12 cellular contexts compared by ENCODE assay signal in the genomic region with DNA sequence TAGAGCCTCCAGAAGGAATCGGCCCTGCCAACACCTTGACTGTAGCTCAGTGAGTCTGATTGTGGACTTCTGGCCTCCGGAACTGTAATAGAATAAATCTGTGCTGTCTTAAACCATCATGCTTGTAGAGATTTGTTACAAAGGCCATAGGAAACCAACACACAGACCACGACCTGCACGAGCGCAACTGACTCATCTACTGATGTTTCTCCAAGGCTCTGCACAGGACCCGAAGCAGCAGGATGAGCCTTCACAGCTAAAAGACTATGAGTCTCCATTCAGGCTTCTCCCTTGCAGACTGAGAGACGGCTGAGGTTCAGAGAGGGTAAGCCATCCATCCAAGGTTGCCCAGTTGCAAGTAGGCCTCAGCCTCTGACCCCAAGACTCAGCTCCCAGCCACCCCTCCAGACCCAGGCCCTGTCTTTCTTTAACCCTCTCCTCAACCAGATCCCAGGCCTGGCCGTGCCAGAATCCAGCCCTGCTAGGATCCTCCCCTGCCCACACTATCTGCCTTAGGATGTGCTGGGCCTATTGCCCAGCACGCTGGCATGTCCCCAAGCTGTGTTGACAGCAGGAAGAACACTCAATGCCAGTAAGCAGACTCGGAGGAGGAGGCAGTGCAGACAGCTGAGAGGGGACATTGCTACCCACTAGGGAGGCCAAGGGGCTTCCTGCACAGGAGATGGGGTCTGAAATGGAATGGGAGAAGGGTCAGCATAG.
A peak's percentile ranks its signal among the peaks of the same experiment; 100 is the strongest.
DNase-seq lines count a peak whose midpoint lies in the region; ATAC-seq and TF ChIP-seq lines count a peak whose summit lies in the region.
"Had no signal": no experiment of that assay in that cellular context is flagged by ENCODE, and none has a peak within 500 bp of the region (broad histone marks: within the 10 kb centered on the region; RNA-seq: fewer than 3 reads in every experiment).

No MANE protein-coding gene starts in this region.

- no peak overlapping the region for H3K4me3 ChIP-seq in tibial artery
- H3K4me3 ChIP-seq: A549 had no signal

- H3K27ac ChIP-seq in caudate nucleus (ENCODE audit: low read depth, low read length): no peak overlapping the region
- H3K27ac ChIP-seq in tibial artery: no peak overlapping the region
- H3K27ac ChIP-seq: A549, WERI-Rb-1 had no signal

- no peak overlapping the region for H3K27ac Mint-ChIP-seq in osteocyte (ENCODE audit: unreplicated experiment)
- H3K27ac Mint-ChIP-seq: activated naive CD8-positive, alpha-beta T cell had no signal

- ATAC-seq in Right ventricle myocardium superior (ENCODE audit: poor library complexity): peak; percentile 96
- ATAC-seq: A549; naive thymus-derived CD4-positive, alpha-beta T cell had no signal

- H3K9me3 ChIP-seq in tibial artery: no peaks in the 10 kb centered on the region
- H3K9me3 ChIP-seq: A549 had no signal

- no peaks in the 10 kb centered on the region for H3K27me3 ChIP-seq in tibial artery

- no peaks in the 10 kb centered on the region for H3K27me3 Mint-ChIP-seq in osteocyte (ENCODE audit: unreplicated experiment)

- intact Hi-C loops in Right ventricle myocardium superior (cut with DNase I) (no loop called here), cardiac septum (cut with DNase I) (loop anchor here (2.0 to 5.0 kb wide), 2 partner anchors 70 to 84 kb away; no protein-coding TSS in a partner anchor), tibial artery (cut with DNase I; ENCODE audit: low total_unique reads) (no loop called here)

- no peak for TF ChIP-seq CTCF in tibial artery (IDR thresholded peaks at IDR 0.05)
- no peak for TF ChIP-seq CTCF in osteocyte (IDR thresholded peaks at IDR 0.05)

- no peaks in the 10 kb centered on the region for H3K9me3 Mint-ChIP-seq in osteocyte (ENCODE audit: unreplicated experiment)

- no peaks in the 10 kb centered on the region for H3K4me1 Mint-ChIP-seq in osteocyte (ENCODE audit: unreplicated experiment)
- H3K4me1 Mint-ChIP-seq: naive thymus-derived CD4-positive, alpha-beta T cell had no signal

- DNase-seq in Right ventricle myocardium superior (peak; percentile 86), cardiac septum (ENCODE audit: low spot score) (no peak), caudate nucleus (lab: John Stamatoyannopoulos, UW) (peak in 51 of 61 donors; percentile 7 to 70 (median 43)), medulla oblongata (ENCODE audit: extremely low spot score) (peak; percentile 83), tibial artery (peak; percentile 55 to 69), osteocyte (ENCODE audit: extremely low spot score, unreplicated experiment) (no peak), iPS-NIHi7 (ENCODE audit: extremely low spot score) (no peak)
- no peak for DNase-seq in stimulated activated CD4-positive, alpha-beta T cell treated with anti-CD3 and anti-CD28 coated beads, Interleukin-4, amount 100 ng/mL, for 4 hours
- DNase-seq: naive thymus-derived CD4-positive, alpha-beta T cell; WERI-Rb-1 had no signal

- H3K4me1 ChIP-seq in tibial artery: peaks cover 0 to 42% (median 29%) of the 10 kb centered on the region in 4 donors
- H3K4me1 ChIP-seq: A549 had no signal

- H3K4me3 Mint-ChIP-seq in osteocyte (ENCODE audit: unreplicated experiment): no peak overlapping the region
- H3K4me3 Mint-ChIP-seq: activated naive CD8-positive, alpha-beta T cell; naive thymus-derived CD4-positive, alpha-beta T cell had no signal

- no peaks in the 10 kb centered on the region for H3K36me3 Mint-ChIP-seq in osteocyte (ENCODE audit: unreplicated experiment)
- H3K36me3 Mint-ChIP-seq: activated naive CD8-positive, alpha-beta T cell; naive thymus-derived CD4-positive, alpha-beta T cell had no signal

- H3K36me3 ChIP-seq in tibial artery: no peaks in the 10 kb centered on the region
- H3K36me3 ChIP-seq: WERI-Rb-1 had no signal

Comparison
In these comparisons a context has a peak if more than half of its experiments do, and no peak if none do; other contexts are left out.
1. DNase-seq: peak in Right ventricle myocardium superior (single experiment), caudate nucleus (51 of 61), medulla oblongata (single experiment) and tibial artery (2 of 2); none in cardiac septum (single experiment), osteocyte (single experiment), iPS-NIHi7 (single experiment) and stimulated activated CD4-positive, alpha-beta T cell treated with anti-CD3 and anti-CD28 coated beads, Interleukin-4, amount 100 ng/mL, for 4 hours (0 of 2).